In genomic region chr15:89496155-89497098, GRCh38 we compare ENCODE assay signal across 9 cellular contexts. TPM values are rescaled to one million over a fixed set of nuclear protein-coding genes. Genes with fewer than 3 reads are reported as not detected.
DNase-seq lines count a peak whose midpoint lies in the region; ATAC-seq and TF ChIP-seq lines count a peak whose summit lies in the region.
"Had no signal": no experiment of that assay in that cellular context is flagged by ENCODE, and none has a peak within 500 bp of the region (broad histone marks: within the 10 kb centered on the region; RNA-seq: fewer than 3 reads in every experiment).

RHCG (minus strand) TSS chr15:89496583; CDS start chr15:89496544, 39 bp downstream.

- H3K4me1 Mint-ChIP-seq in activated naive CD4-positive, alpha-beta T cell treated with anti-CD3 and anti-CD28 coated beads for 36 hours (ENCODE audit: low read depth): peaks cover 7% of the 10 kb centered on the region
- peaks cover 0 to 13% (median 11%) of the 10 kb centered on the region in 3 donors for H3K4me1 Mint-ChIP-seq in naive B cell

- peak; percentile 24 for DNase-seq in activated naive CD4-positive, alpha-beta T cell treated with anti-CD3 and anti-CD28 coated beads for 36 hours
- DNase-seq in activated naive CD4-positive, alpha-beta T cell treated with Interleukin-2 at 50 U/mL for 16 hours: no peak
- DNase-seq in SK-MEL-5 (ENCODE audit: low read depth, low spot score): peak; percentile 71
- peak; percentile 36 to 40 for DNase-seq in fibroblast of lung (ENCODE audit: low read depth in 2 of 2)
- no peak for DNase-seq in naive B cell
- no peak for DNase-seq in ovary
- DNase-seq in hippocampal formation (lab: John Stamatoyannopoulos, UW): no peak
- no peak for DNase-seq in pons (ENCODE audit: low spot score)

- no peaks in the 10 kb centered on the region for H3K79me2 ChIP-seq in fibroblast of lung (ENCODE audit: control insufficient read depth, insufficient read depth, low read length)

- H3K9me3 Mint-ChIP-seq in activated naive CD4-positive, alpha-beta T cell treated with anti-CD3 and anti-CD28 coated beads for 36 hours: no peaks in the 10 kb centered on the region
- H3K9me3 Mint-ChIP-seq in naive B cell: no peaks in the 10 kb centered on the region
- H3K9me3 Mint-ChIP-seq: activated naive CD4-positive, alpha-beta T cell treated with anti-CD3 and anti-CD28 coated beads, Interleukin-2, amount 50 U/mL, for 72 hours had no signal

- H3K27ac Mint-ChIP-seq in activated naive CD4-positive, alpha-beta T cell treated with anti-CD3 and anti-CD28 coated beads for 36 hours: no peak within 1 kb of the TSS
- H3K27ac Mint-ChIP-seq in naive B cell: no peak within 1 kb of the TSS
- H3K27ac Mint-ChIP-seq: activated naive CD4-positive, alpha-beta T cell treated with anti-CD3 and anti-CD28 coated beads, Interleukin-2, amount 50 U/mL, for 72 hours had no signal

- ATAC-seq in naive B cell (ENCODE audit: low read depth in 2 of 2): peak; percentile 37 to 45

- H3K4me3 ChIP-seq in fibroblast of lung (replicated peaks in 1 of 4; ENCODE audit: control extremely low read depth in 1 of 4, insufficient read depth in 1 of 4, low read depth in 3 of 4, low read length in 4 of 4) (peak within 1 kb of the TSS in 2 of 4 experiments; percentile 27), ovary (no peak within 1 kb of the TSS)

- H3K27ac ChIP-seq in fibroblast of lung (ENCODE audit: insufficient read depth, low read length) (no peak within 1 kb of the TSS), ovary (no peak within 1 kb of the TSS)

- H3K9me3 ChIP-seq in fibroblast of lung (ENCODE audit: control insufficient read depth, insufficient read depth, low read depth, low read length) (no peaks in the 10 kb centered on the region), ovary (no peaks in the 10 kb centered on the region)

- TF ChIP-seq CTCF in fibroblast of lung (conservative IDR thresholded peaks at IDR 0.05 in 1 of 2, IDR thresholded peaks at IDR 0.05 in 1 of 2; ENCODE audit: low read depth in 1 of 2, low read length in 2 of 2): peak; percentile 11 to 45
- no peak for TF ChIP-seq CTCF in ovary (IDR thresholded peaks at IDR 0.05)

- H3K36me3 ChIP-seq in fibroblast of lung (ENCODE audit: control insufficient read depth, insufficient read depth, low read length) (no peaks in the 10 kb centered on the region), ovary (no peaks in the 10 kb centered on the region)

- peaks cover 49% of the 10 kb centered on the region for H3K27me3 Mint-ChIP-seq in activated naive CD4-positive, alpha-beta T cell treated with anti-CD3 and anti-CD28 coated beads for 36 hours (ENCODE audit: low read depth)
- H3K27me3 Mint-ChIP-seq in naive B cell: peaks cover 57 to 74% (median 72%) of the 10 kb centered on the region in 3 donors

- no peak within 1 kb of the TSS for H3K4me2 ChIP-seq in fibroblast of lung (ENCODE audit: extremely low read depth, insufficient read depth, low read length)

- 3 to 6% (median 3%) methylated on average over 32 to 55 of the region's 55 CpGs for WGBS in ovary, 3 donors

- peak within 1 kb of the TSS; percentile 32 for H3K4me3 Mint-ChIP-seq in activated naive CD4-positive, alpha-beta T cell treated with anti-CD3 and anti-CD28 coated beads for 36 hours
- H3K4me3 Mint-ChIP-seq in naive B cell: peak within 1 kb of the TSS in 6 of 8 donors; percentile 9 to 79 (median 66)

- H3K27me3 ChIP-seq in fibroblast of lung (ENCODE audit: control insufficient read depth, insufficient read depth, low read length): peaks cover 19% of the 10 kb centered on the region
- H3K27me3 ChIP-seq in ovary: no peaks in the 10 kb centered on the region

- intact Hi-C loops in activated naive CD4-positive, alpha-beta T cell treated with anti-CD3 and anti-CD28 coated beads for 36 hours (cut with micrococcal nuclease): no loop called here
- intact Hi-C loops in ovary (cut with DNase I): no loop called here

- H2AFZ ChIP-seq in fibroblast of lung (ENCODE audit: low read length): no peak within 1 kb of the TSS

- no peaks in the 10 kb centered on the region for H4K20me1 ChIP-seq in fibroblast of lung (ENCODE audit: control insufficient read depth, extremely low read depth, insufficient read depth, low read length)

- no peak within 1 kb of the TSS for H3K9ac ChIP-seq in fibroblast of lung (ENCODE audit: insufficient read depth, low read length)

- H3K4me1 ChIP-seq in fibroblast of lung (ENCODE audit: control insufficient read depth, extremely low read depth, insufficient read depth, low read length) (peaks cover 2% of the 10 kb centered on the region), ovary (ENCODE audit: insufficient read depth) (peaks cover 4% of the 10 kb centered on the region)

- TF ChIP-seq EP300 in ovary (IDR thresholded peaks at IDR 0.05): no peak

- in situ Hi-C loops in SK-MEL-5 (cut with HindIII; ENCODE audit: low pct_unique_long_range_greater_than_20kb, low sequenced_read_pairs): no loop called here

- no peaks in the 10 kb centered on the region for H3K36me3 Mint-ChIP-seq in activated naive CD4-positive, alpha-beta T cell treated with anti-CD3 and anti-CD28 coated beads for 36 hours (ENCODE audit: low read depth)
- peaks cover 0 to under 1% of the 10 kb centered on the region in 2 donors for H3K36me3 Mint-ChIP-seq in naive B cell
- H3K36me3 Mint-ChIP-seq: activated naive CD4-positive, alpha-beta T cell treated with anti-CD3 and anti-CD28 coated beads, Interleukin-2, amount 50 U/mL, for 72 hours had no signal

- CTCF ChIA-PET in activated naive CD4-positive, alpha-beta T cell treated with anti-CD3 and anti-CD28 coated beads for 36 hours (lab: Charles Lee): no interaction called here

- TF ChIP-seq POLR2A in ovary (IDR thresholded peaks at IDR 0.05): no peak

RNA-seq across cellular contexts. Expression of gene RHCG, which starts in this region (rescaled TPM):
- not detected for total RNA-seq in activated naive CD4-positive, alpha-beta T cell treated with anti-CD3 and anti-CD28 coated beads for 36 hours
- total RNA-seq in SK-MEL-5 (2014; rRNA removed; shearing (Covaris generic)): 9.4 and 10.4 TPM in 2 replicates
- polyA plus RNA-seq in SK-MEL-5 (2015; cell fraction: cytosol; rRNA removed): 6.9 and 7.9 TPM in 2 replicates
- 4.3 and 11.6 TPM in 2 replicates for polyA plus RNA-seq in SK-MEL-5 (2015; cell fraction: nucleus; rRNA removed)
- under 0.01 TPM in 1 of 2 replicates, not detected in the other for total RNA-seq in fibroblast of lung
- not detected in 2 replicates for polyA plus RNA-seq in fibroblast of lung
- not detected in 2 replicates for polyA plus RNA-seq in fibroblast of lung (2012)
- not detected in 2 replicates for polyA minus RNA-seq in fibroblast of lung (ENCODE audit: low replicate concordance)
- polyA plus RNA-seq in naive B cell (ENCODE audit: low read depth in 6 of 6): not detected
- total RNA-seq in ovary: under 1 TPM in 2 of 7 donors, not detected in 5; 0.23 to 0.67 TPM
- not detected for polyA plus RNA-seq in ovary
- total RNA-seq: activated naive CD4-positive, alpha-beta T cell treated with anti-CD3 and anti-CD28 coated beads, Interleukin-2, amount 50 U/mL, for 72 hours had no signal

Comparison
In these comparisons a context has a peak if more than half of its experiments do, and no peak if none do; other contexts are left out.
1. Peak in DNase-seq in activated naive CD4-positive, alpha-beta T cell treated with anti-CD3 and anti-CD28 coated beads for 36 hours; RNA of the gene not detected or under 1 TPM.
2. Peak in DNase-seq in fibroblast of lung; RNA of the gene not detected or under 1 TPM.
3. Peak in ATAC-seq in naive B cell; RNA of the gene not detected or under 1 TPM.
4. CTCF ChIP-seq: peak in fibroblast of lung (2 of 2); none in ovary (0 of 3).